33 cellular contexts compared by ENCODE assay signal in the genomic region with DNA sequence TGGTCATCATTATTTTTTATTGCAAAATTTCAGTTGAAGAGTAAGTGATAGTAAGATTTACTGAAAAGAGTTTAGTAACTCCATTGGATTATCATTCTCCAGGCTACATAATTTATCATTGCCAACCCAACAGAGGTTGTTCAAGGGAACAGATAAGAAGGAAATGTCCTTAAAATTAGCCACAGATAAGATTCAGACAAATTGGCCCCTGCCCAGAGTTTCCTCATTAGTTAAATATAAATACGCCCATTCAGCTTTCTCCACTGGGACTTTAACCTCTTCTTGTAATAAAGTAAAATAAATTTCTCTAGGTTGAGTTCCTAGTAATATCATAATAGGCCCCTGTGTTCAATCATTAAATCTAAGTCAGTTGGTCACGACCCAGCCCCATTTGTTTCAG. TPM values are rescaled to one million over a fixed set of nuclear protein-coding genes. Genes with fewer than 3 reads are reported as not detected.
"Had no signal": no experiment of that assay in that cellular context is flagged by ENCODE, and none has a peak within 500 bp of the region (broad histone marks: within the 10 kb centered on the region; RNA-seq: fewer than 3 reads in every experiment).

No MANE protein-coding gene starts in this region.

- H3K27me3 ChIP-seq: brain microvascular endothelial cell, SJCRH30 had no signal

- H3K4me3 ChIP-seq: K562, SJCRH30, SK-N-MC had no signal

- H3K27ac ChIP-seq: brain microvascular endothelial cell, SJCRH30, SK-N-MC had no signal

- H3K9me3 ChIP-seq: SJCRH30 had no signal

- DNase-seq: activated CD4-positive, alpha-beta T cell treated with anti-CD3 and anti-CD28 coated beads for 36 hours; activated CD4-positive, alpha-beta T cell treated with anti-CD3 and anti-CD28 coated beads, Interleukin-2, amount 10 ng/mL, durations not matched to agents 7 days and 5 days; activated CD4-positive, alpha-beta T cell treated with anti-CD3 and anti-CD28 coated beads, Interleukin-2, amount 50 U/mL, for 48 hours; activated CD8-positive, alpha-beta memory T cell treated with anti-CD3 and anti-CD28 coated beads, Interleukin-2, amount 50 U/mL, for 4 hours; activated CD8-positive, alpha-beta T cell treated with anti-CD3 and anti-CD28 coated beads, Interleukin-2, amount 10 ng/mL, durations not matched to agents 7 days and 5 days; activated gamma-delta T cell treated with Interleukin-2 at 50 U/mL for 16 hours; activated naive CD4-positive, alpha-beta T cell treated with anti-CD3 and anti-CD28 coated beads for 36 hours; activated T-cell treated with anti-CD3 and anti-CD28 coated beads for 4 hours; activated T-cell treated with anti-CD3 and anti-CD28 coated beads, Interleukin-2, amount 50 U/mL, for 4 hours; anterior cingulate cortex; brain microvascular endothelial cell; IMR-90; NCI-H1092 treated with DMSO at 0.1 percent for 48 hours; NCI-H1417; NCI-H146; NCI-H187; NCI-H2029 treated with DMSO at 0.1 percent for 48 hours; NCI-H2107; NCI-H2171; NCI-H510A; NCI-H526; NCI-H82; SHP77; SJCRH30 had no signal

- FAIRE-seq: K562 had no signal

- ATAC-seq: activated CD4-positive, alpha-beta T cell treated with anti-CD3 and anti-CD28 coated beads for 36 hours; activated CD4-positive, CD25-positive, alpha-beta regulatory T cell treated with anti-CD3 and anti-CD28 coated beads, Interleukin-2, amount 50 U/mL, for 24 hours; activated CD8-positive, alpha-beta T cell treated with anti-CD3 and anti-CD28 coated beads, Interleukin-2, amount 10 ng/mL, durations not matched to agents 7 days and 5 days; activated naive CD4-positive, alpha-beta T cell treated with anti-CD3 and anti-CD28 coated beads, Interleukin-2, amount 50 U/mL, for 72 hours; activated T-cell treated with anti-CD3 and anti-CD28 coated beads, Interleukin-2, amount 50 U/mL, for 4 hours; K562; Panc1; WTC11 had no signal

- H3K36me3 ChIP-seq: brain microvascular endothelial cell, SJCRH30 had no signal

- H3K4me1 ChIP-seq: SJCRH30 had no signal

RNA-seq across cellular contexts. Expression of gene PHYHIPL, which starts 27.7 kb away (rescaled TPM):
- total RNA-seq: activated CD4-positive, alpha-beta T cell treated with anti-CD3 and anti-CD28 coated beads for 36 hours; activated CD4-positive, alpha-beta T cell treated with anti-CD3 and anti-CD28 coated beads, Interleukin-2, amount 10 ng/mL, durations not matched to agents 7 days and 5 days; activated CD8-positive, alpha-beta T cell treated with anti-CD3 and anti-CD28 coated beads, Interleukin-2, amount 10 ng/mL, durations not matched to agents 7 days and 5 days; activated naive CD4-positive, alpha-beta T cell treated with anti-CD3 and anti-CD28 coated beads for 36 hours; activated naive CD4-positive, alpha-beta T cell treated with anti-CD3 and anti-CD28 coated beads, Interleukin-2, amount 50 U/mL, for 72 hours; activated T-cell treated with anti-CD3 and anti-CD28 coated beads, Interleukin-2, amount 50 U/mL, for 4 hours; activated T-helper 1 cell treated with anti-CD3 and anti-CD28 coated beads, Interleukin-12 subunit alpha, Interleukin-12 subunit beta, Interleukin-2, Interleukin-4 antibody, amounts not matched to agents 30 ng/mL and 10 ng/mL and 1 ng/mL, durations not matched to agents 14 hours and 24 hours and 36 hours; IMR-90; K562; M059J; RPMI7951 had no signal
- polyA plus RNA-seq: IMR-90, K562 had no signal
